ENCODE assay signal across 1 cellular context in genomic region chr1:39491146-39491921, GRCh38.
TF ChIP-seq lines count a peak whose summit lies in the region.

A gene with protein sequence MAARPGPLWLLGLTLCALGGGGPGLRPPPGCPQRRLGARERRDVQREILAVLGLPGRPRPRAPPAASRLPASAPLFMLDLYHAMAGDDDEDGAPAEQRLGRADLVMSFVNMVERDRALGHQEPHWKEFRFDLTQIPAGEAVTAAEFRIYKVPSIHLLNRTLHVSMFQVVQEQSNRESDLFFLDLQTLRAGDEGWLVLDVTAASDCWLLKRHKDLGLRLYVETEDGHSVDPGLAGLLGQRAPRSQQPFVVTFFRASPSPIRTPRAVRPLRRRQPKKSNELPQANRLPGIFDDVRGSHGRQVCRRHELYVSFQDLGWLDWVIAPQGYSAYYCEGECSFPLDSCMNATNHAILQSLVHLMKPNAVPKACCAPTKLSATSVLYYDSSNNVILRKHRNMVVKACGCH (plus strand): TSS chr1:39491636. CDS start chr1:39491992, 356 bp downstream.

TF ChIP-seq in K562, 482 proteins besides CTCF, POLR2A, EP300 and RAD21 (continued from another document):
- no peak for TF ChIP-seq CEBPZ (IDR thresholded peaks at IDR 0.05; ENCODE audit: borderline replicate concordance, low read depth, low read length)
- TF ChIP-seq GABPB1 (CRISPR knock-in tag; IDR thresholded peaks at IDR 0.05) = no peak
- TF ChIP-seq ZBTB7A (IDR thresholded peaks at IDR 0.05; ENCODE audit: borderline replicate concordance, control insufficient read depth, low read depth, low read length) = peak; percentile 51
- TF ChIP-seq, protein P1, sequence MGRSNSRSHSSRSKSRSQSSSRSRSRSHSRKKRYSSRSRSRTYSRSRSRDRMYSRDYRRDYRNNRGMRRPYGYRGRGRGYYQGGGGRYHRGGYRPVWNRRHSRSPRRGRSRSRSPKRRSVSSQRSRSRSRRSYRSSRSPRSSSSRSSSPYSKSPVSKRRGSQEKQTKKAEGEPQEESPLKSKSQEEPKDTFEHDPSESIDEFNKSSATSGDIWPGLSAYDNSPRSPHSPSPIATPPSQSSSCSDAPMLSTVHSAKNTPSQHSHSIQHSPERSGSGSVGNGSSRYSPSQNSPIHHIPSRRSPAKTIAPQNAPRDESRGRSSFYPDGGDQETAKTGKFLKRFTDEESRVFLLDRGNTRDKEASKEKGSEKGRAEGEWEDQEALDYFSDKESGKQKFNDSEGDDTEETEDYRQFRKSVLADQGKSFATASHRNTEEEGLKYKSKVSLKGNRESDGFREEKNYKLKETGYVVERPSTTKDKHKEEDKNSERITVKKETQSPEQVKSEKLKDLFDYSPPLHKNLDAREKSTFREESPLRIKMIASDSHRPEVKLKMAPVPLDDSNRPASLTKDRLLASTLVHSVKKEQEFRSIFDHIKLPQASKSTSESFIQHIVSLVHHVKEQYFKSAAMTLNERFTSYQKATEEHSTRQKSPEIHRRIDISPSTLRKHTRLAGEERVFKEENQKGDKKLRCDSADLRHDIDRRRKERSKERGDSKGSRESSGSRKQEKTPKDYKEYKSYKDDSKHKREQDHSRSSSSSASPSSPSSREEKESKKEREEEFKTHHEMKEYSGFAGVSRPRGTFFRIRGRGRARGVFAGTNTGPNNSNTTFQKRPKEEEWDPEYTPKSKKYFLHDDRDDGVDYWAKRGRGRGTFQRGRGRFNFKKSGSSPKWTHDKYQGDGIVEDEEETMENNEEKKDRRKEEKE (IDR thresholded peaks at IDR 0.05; ENCODE audit: borderline replicate concordance in 1 of 2, control insufficient read depth in 1 of 2, low read depth in 2 of 2, low read length in 1 of 2) = no peak
- TF ChIP-seq KDM5B (IDR thresholded peaks at IDR 0.05; ENCODE audit: insufficient replicate concordance, low read depth, low read length) = no peak
- peak; percentile 64 for TF ChIP-seq SRSF7 (optimal IDR thresholded peaks at IDR 0.05; ENCODE audit: low read depth, low read length)
- peak in 1 of 2 experiments; percentile 54; a peak in 1 of 4 replicates for TF ChIP-seq NONO (IDR thresholded peaks at IDR 0.05; ENCODE audit: low read depth in 2 of 2, low read length in 1 of 2)
- peak; percentile 79 to 81 for TF ChIP-seq NRF1 (conservative IDR thresholded peaks at IDR 0.05 in 1 of 2, IDR thresholded peaks at IDR 0.05 in 1 of 2)
- peak; percentile 69 for TF ChIP-seq CTBP1 (IDR thresholded peaks at IDR 0.05; ENCODE audit: borderline replicate concordance)
- 0 out of 2 replicates have a peak, but pooled peaks have one; percentile 25 for TF ChIP-seq KAT7 (CRISPR knock-in tag; IDR thresholded peaks at IDR 0.05; ENCODE audit: borderline replicate concordance)
- TF ChIP-seq RB1 (IDR thresholded peaks at IDR 0.05; ENCODE audit: low read depth) = peak; percentile 47
